In genomic region chrX:110992611-110993010, GRCh38 we compare ENCODE assay signal across 8 cellular contexts.
DNase-seq lines count a peak whose midpoint lies in the region; ATAC-seq and TF ChIP-seq lines count a peak whose summit lies in the region.

No MANE protein-coding gene starts in this region.

- H3K4me3 Mint-ChIP-seq in activated naive CD8-positive, alpha-beta T cell treated with anti-CD3 and anti-CD28 coated beads for 36 hours, result no peak overlapping the region

- ATAC-seq in left colon (peak; percentile 52), HG02981 (IDR thresholded peaks at IDR 0.05; ENCODE audit: unreplicated experiment) (no peak), GM19455 (IDR thresholded peaks at IDR 0.05; ENCODE audit: unreplicated experiment) (no peak)

- in situ Hi-C loops in GM13976 (cut with MboI; ENCODE audit: low sequenced_read_pairs, unreplicated experiment), result loop anchor here (25.0 kb wide), 1 partner anchor 245 kb away; no protein-coding TSS in a partner anchor

- TF ChIP-seq CTCF in GM13976 (IDR thresholded peaks at IDR 0.05; ENCODE audit: borderline replicate concordance, control extremely low read depth, extremely low read depth, insufficient read depth, missing control alignments), result peak; percentile 44

- intact Hi-C loops in left colon (cut with DNase I, micrococcal nuclease), result no loop called here

- no peaks in the 10 kb centered on the region for H3K36me3 Mint-ChIP-seq in activated naive CD8-positive, alpha-beta T cell treated with anti-CD3 and anti-CD28 coated beads for 36 hours

- H3K9me3 Mint-ChIP-seq in activated naive CD8-positive, alpha-beta T cell treated with anti-CD3 and anti-CD28 coated beads for 36 hours, result no peaks in the 10 kb centered on the region

- peaks cover 16% of the 10 kb centered on the region for H3K27me3 Mint-ChIP-seq in activated naive CD8-positive, alpha-beta T cell treated with anti-CD3 and anti-CD28 coated beads for 36 hours

- DNase-seq in AG20443 (ENCODE audit: low spot score), result peak; percentile 30
- DNase-seq in GM13976 (ENCODE audit: low spot score), result peak; percentile 10
- peak; percentile 8 for DNase-seq in NCI-H1092 (lab: John Stamatoyannopoulos, UW)
- peak; percentile 3 for DNase-seq in activated naive CD8-positive, alpha-beta T cell treated with anti-CD3 and anti-CD28 coated beads for 36 hours
- DNase-seq in left colon, result peak in 1 of 2 donors; percentile 23
- no peak for DNase-seq in GF-D8 (lab: John Stamatoyannopoulos, UW)

- H3K4me1 Mint-ChIP-seq in activated naive CD8-positive, alpha-beta T cell treated with anti-CD3 and anti-CD28 coated beads for 36 hours, result no peaks in the 10 kb centered on the region

- no peak overlapping the region for H3K27ac Mint-ChIP-seq in activated naive CD8-positive, alpha-beta T cell treated with anti-CD3 and anti-CD28 coated beads for 36 hours
